12 cellular contexts compared by ENCODE assay signal in the genomic region with DNA sequence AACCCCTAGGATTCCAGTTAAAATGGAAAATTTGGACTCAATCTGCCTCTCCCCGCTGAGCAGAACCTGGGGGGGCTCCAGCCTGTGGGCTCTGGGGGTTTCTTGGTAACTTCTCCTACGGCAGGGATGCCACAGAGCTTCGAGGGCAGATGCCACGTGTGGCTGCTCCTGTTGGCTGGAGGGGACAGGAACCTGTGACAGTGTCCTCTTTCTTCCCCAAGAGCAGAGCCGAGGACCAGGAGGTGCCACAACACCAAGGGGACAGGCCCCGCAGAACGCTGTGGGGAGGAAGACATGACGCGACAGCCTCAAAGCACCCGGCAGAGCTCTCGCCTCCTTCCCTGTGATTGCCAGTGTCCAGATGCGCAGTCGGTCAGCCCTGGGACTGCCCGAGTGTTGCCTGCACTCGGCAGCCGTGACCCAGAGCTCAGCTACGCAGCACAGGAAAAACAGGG.
A peak's percentile ranks its signal among the peaks of the same experiment; 100 is the strongest.
DNase-seq lines count a peak whose midpoint lies in the region; ATAC-seq and TF ChIP-seq lines count a peak whose summit lies in the region.
"Had no signal": no experiment of that assay in that cellular context is flagged by ENCODE, and none has a peak within 500 bp of the region (broad histone marks: within the 10 kb centered on the region; RNA-seq: fewer than 3 reads in every experiment).

No MANE protein-coding gene starts in this region.

- WGBS in right cardiac atrium, result 83% methylated on average over 17 of the region's 17 CpGs

- H3K4me1 ChIP-seq in right cardiac atrium (ENCODE audit: control insufficient read depth, insufficient read depth, low read length), result peaks cover 16% of the 10 kb centered on the region

- H3K27me3 ChIP-seq in right cardiac atrium (ENCODE audit: control insufficient read depth, insufficient read depth), result no peaks in the 10 kb centered on the region

- H3K9me3 Mint-ChIP-seq in activated B cell treated with CpG ODN at 0.5 μM for 24 hours (no peaks in the 10 kb centered on the region), Calu3 (ENCODE audit: low read depth, unreplicated experiment) (no peaks in the 10 kb centered on the region)
- H3K9me3 Mint-ChIP-seq in stimulated activated memory B cell treated with anti-CD40 and anti-IgM and Interleukin-4, amounts not matched to agents 10 μg/mL and 1 μg/mL and 100 μg/mL, for 72 hours, result no peaks in the 10 kb centered on the region

- H3K4me1 Mint-ChIP-seq in activated B cell treated with CpG ODN at 0.5 μM for 24 hours (peaks cover 57% of the 10 kb centered on the region), Calu3 (ENCODE audit: low read depth, unreplicated experiment) (peaks cover 27% of the 10 kb centered on the region)
- H3K4me1 Mint-ChIP-seq in stimulated activated memory B cell treated with anti-CD40 and anti-IgM and Interleukin-4, amounts not matched to agents 10 μg/mL and 1 μg/mL and 100 μg/mL, for 72 hours, result peaks cover 65% of the 10 kb centered on the region

- BruUV-seq in Calu3 (replicated peaks; lab: Mats Ljungman, UMichigan), result no TSS peak

- H3K4me3 Mint-ChIP-seq in activated B cell treated with CpG ODN at 0.5 μM for 24 hours (peak overlapping the region; percentile 28), Calu3 (ENCODE audit: low read depth, unreplicated experiment) (no peak overlapping the region)
- no peak overlapping the region for H3K4me3 Mint-ChIP-seq in stimulated activated memory B cell treated with anti-CD40 and anti-IgM and Interleukin-4, amounts not matched to agents 10 μg/mL and 1 μg/mL and 100 μg/mL, for 72 hours

- no peak for ATAC-seq in activated B cell treated with CpG ODN at 0.5 μM for 24 hours (ENCODE audit: low read depth)
- ATAC-seq in right cardiac atrium, result no peak
- no peak for ATAC-seq in stimulated activated memory B cell treated with anti-CD40 and anti-IgM and Interleukin-4, amounts not matched to agents 10 μg/mL and 1 μg/mL and 100 μg/mL, for 72 hours
- no peak for ATAC-seq in HG03565 (IDR thresholded peaks at IDR 0.05; ENCODE audit: unreplicated experiment)
- ATAC-seq in GM18511 (IDR thresholded peaks at IDR 0.05; ENCODE audit: unreplicated experiment), result no peak

- intact Hi-C loops in activated B cell treated with CpG ODN at 0.5 μM for 24 hours (cut with micrococcal nuclease), result loop anchor here (5.0 kb wide), 1 partner anchor 46 kb away; no protein-coding TSS in a partner anchor
- intact Hi-C loops in right cardiac atrium (cut with DNase I), result no loop called here
- intact Hi-C loops in Calu3 (cut with micrococcal nuclease; ENCODE audit: unreplicated experiment), result no loop called here

- TF ChIP-seq CTCF in activated B cell treated with CpG ODN at 0.5 μM for 24 hours (IDR thresholded peaks at IDR 0.05), result no peak
- no peak for TF ChIP-seq CTCF in Calu3 (IDR thresholded peaks at IDR 0.05; ENCODE audit: unreplicated experiment)

- H3K4me3 ChIP-seq in right cardiac atrium (ENCODE audit: low read length), result no peak overlapping the region

- H3K27ac Mint-ChIP-seq in activated B cell treated with CpG ODN at 0.5 μM for 24 hours (peak overlapping the region; percentile 70), Calu3 (ENCODE audit: unreplicated experiment) (no peak overlapping the region)
- H3K27ac Mint-ChIP-seq in stimulated activated memory B cell treated with anti-CD40 and anti-IgM and Interleukin-4, amounts not matched to agents 10 μg/mL and 1 μg/mL and 100 μg/mL, for 72 hours, result peak overlapping the region; percentile 91

- H3K27me3 Mint-ChIP-seq in activated B cell treated with CpG ODN at 0.5 μM for 24 hours, result no peaks in the 10 kb centered on the region
- H3K27me3 Mint-ChIP-seq in stimulated activated memory B cell treated with anti-CD40 and anti-IgM and Interleukin-4, amounts not matched to agents 10 μg/mL and 1 μg/mL and 100 μg/mL, for 72 hours, result no peaks in the 10 kb centered on the region
- no peaks in the 10 kb centered on the region for H3K27me3 Mint-ChIP-seq in Calu3 (ENCODE audit: unreplicated experiment)

- no peak overlapping the region for H3K27ac ChIP-seq in right cardiac atrium (ENCODE audit: low read length)
- H3K27ac ChIP-seq: 22Rv1 had no signal

- no peaks in the 10 kb centered on the region for H3K9me3 ChIP-seq in right cardiac atrium (ENCODE audit: control insufficient read depth, low read length)

- POLR2A ChIA-PET in activated B cell treated with CpG ODN at 0.5 μM for 24 hours (lab: Charles Lee), result interaction anchor here (1.0 to 2.3 kb wide), 7 partner anchors 9 to 133 kb away, joined by 3 to 12 read pairs (median 4); a partner anchor contains a TSS

- CTCF ChIA-PET in activated B cell treated with CpG ODN at 0.5 μM for 24 hours (lab: Charles Lee) (interaction anchor here (1.3 to 1.7 kb wide), 4 partner anchors 19 to 271 kb away, joined by 3 to 7 read pairs (median 4); no protein-coding TSS in a partner anchor), Calu3 (lab: Charles Lee) (interaction anchor here (0.7 to 1.3 kb wide), 3 partner anchors 10 to 25 kb away, joined by 4 to 10 read pairs (median 6); no protein-coding TSS in a partner anchor)

- no peaks in the 10 kb centered on the region for H3K36me3 Mint-ChIP-seq in activated B cell treated with CpG ODN at 0.5 μM for 24 hours (ENCODE audit: low read depth)
- no peaks in the 10 kb centered on the region for H3K36me3 Mint-ChIP-seq in stimulated activated memory B cell treated with anti-CD40 and anti-IgM and Interleukin-4, amounts not matched to agents 10 μg/mL and 1 μg/mL and 100 μg/mL, for 72 hours
- peaks cover 5% of the 10 kb centered on the region for H3K36me3 Mint-ChIP-seq in Calu3 (ENCODE audit: insufficient read depth, unreplicated experiment)

- DNase-seq in NCI-H2227 (lab: John Stamatoyannopoulos, UW; ENCODE audit: unreplicated experiment), result peak; percentile 5
- DNase-seq in NCI-H2227 treated with DMSO at 0.1 percent for 48 hours (lab: John Stamatoyannopoulos, UW), result no peak
- DNase-seq in activated B cell treated with CpG ODN at 0.5 μM for 24 hours, result no peak
- DNase-seq in right cardiac atrium, result peak in 2 of 3 donors; percentile 19 to 58
- no peak for DNase-seq in Calu3
- DNase-seq: amygdala, NCI-H1092, NCI-H446 treated with DMSO at 0.1 percent for 48 hours had no signal

Comparison
In these comparisons a context has a peak if more than half of its experiments do, and no peak if none do; other contexts are left out.
1. DNase-seq: peak in NCI-H2227 (single experiment) and right cardiac atrium (2 of 3); none in NCI-H2227 treated with DMSO at 0.1 percent for 48 hours (single experiment), activated B cell treated with CpG ODN at 0.5 μM for 24 hours (single experiment) and Calu3 (single experiment).